In genomic region chr9:124121725-124122124, GRCh38 we compare ENCODE assay signal across 28 cellular contexts.
DNase-seq lines count a peak whose midpoint lies in the region; ATAC-seq, FAIRE-seq and TF ChIP-seq lines count a peak whose summit lies in the region.
"Had no signal": no experiment of that assay in that cellular context is flagged by ENCODE, and none has a peak within 500 bp of the region (broad histone marks: within the 10 kb centered on the region; RNA-seq: fewer than 3 reads in every experiment).

No MANE protein-coding gene starts in this region.

- intact Hi-C loops in HepG2 (cut with micrococcal nuclease; ENCODE audit: unreplicated experiment) = no loop called here
- intact Hi-C loops in right lobe of liver (cut with DNase I) = no loop called here
- intact Hi-C loops in IMR-90 (cut with micrococcal nuclease) = loop anchor here (2.0 to 5.0 kb wide), 2 partner anchors 271 to 579 kb away; no protein-coding TSS in a partner anchor

- no peaks in the 10 kb centered on the region for H3K9me1 ChIP-seq in IMR-90 (ENCODE audit: insufficient read depth, low read length)

- H3K18ac ChIP-seq in IMR-90 (ENCODE audit: low read depth, low read length) = no peak overlapping the region

- H3K9ac ChIP-seq in HepG2 (ENCODE audit: insufficient read depth, low read depth, low read length) = no peak overlapping the region
- H3K9ac ChIP-seq in IMR-90 (ENCODE audit: low read depth, low read length) = no peak overlapping the region
- H3K9ac ChIP-seq: BLaER1; BLaER1 treated with 17β-estradiol and CSF1 and Interleukin-3, amounts not matched to agents 10 nM and 100 nM had no signal

- H3K4me1 ChIP-seq in HepG2 (ENCODE audit: insufficient read depth, low read length) (no peaks in the 10 kb centered on the region), right lobe of liver (no peaks in the 10 kb centered on the region), IMR-90 (ENCODE audit: control insufficient read depth, insufficient read depth, low read length) (no peaks in the 10 kb centered on the region)
- H3K4me1 ChIP-seq: A549, BE2C, Caco-2 had no signal

- H2AFZ ChIP-seq in HepG2 (ENCODE audit: low read length) = no peak overlapping the region
- no peak overlapping the region for H2AFZ ChIP-seq in IMR-90 (replicated peaks; ENCODE audit: low read length, poor library complexity)

- BruUV-seq in HepG2 (replicated peaks; lab: Mats Ljungman, UMichigan) = no TSS peak
- no TSS peak for BruUV-seq in IMR-90 (replicated peaks; lab: Mats Ljungman, UMichigan)

- H3K79me1 ChIP-seq in IMR-90 (ENCODE audit: low read depth in 1 of 2, low read length in 2 of 2) = no peaks in the 10 kb centered on the region

- dilution Hi-C loops in IMR-90 (cut with HindIII; ENCODE audit: low sequenced_read_pairs, unreplicated experiment) = no loop called here

- H3K4me2 ChIP-seq in HepG2 (ENCODE audit: low read depth, low read length) (no peak overlapping the region), IMR-90 (ENCODE audit: low read depth, low read length) (no peak overlapping the region)
- H3K4me2 ChIP-seq: A549; BLaER1; BLaER1 treated with 17β-estradiol and CSF1 and Interleukin-3, amounts not matched to agents 10 nM and 100 nM had no signal

- DNase-seq in HepG2 (ENCODE audit: low spot score) (no peak), right lobe of liver (no peak), IMR-90 (no peak), GM10248 (ENCODE audit: extremely low spot score) (no peak)
- DNase-seq: 8988T; ACHN; BE2C; C1 segment of cervical spinal cord; Caco-2; Calu3; CD4-positive, alpha-beta memory T cell; CD4-positive, alpha-beta T cell; CD4-positive, CD25-positive, alpha-beta regulatory T cell; CD8-positive, alpha-beta memory T cell; CD8-positive, alpha-beta T cell; COR-L47; DMS 273 treated with DMSO at 0.1 percent for 48 hours; DMS153; DMS79; DMS79 treated with DMSO at 0.1 percent for 48 hours; DND-41 had no signal

- no peak overlapping the region for H3K23ac ChIP-seq in IMR-90 (ENCODE audit: low read depth, low read length)

- no peak for TF ChIP-seq CTCF in HepG2 (CRISPR knock-in tag; IDR thresholded peaks at IDR 0.05)
- TF ChIP-seq CTCF in right lobe of liver (IDR thresholded peaks at IDR 0.05) = no peak
- TF ChIP-seq CTCF in IMR-90 (conservative IDR thresholded peaks at IDR 0.05; ENCODE audit: low read depth, low read length) = no peak
- no peak for TF ChIP-seq CTCF in GM10248 (IDR thresholded peaks at IDR 0.05; ENCODE audit: control extremely low read depth, extremely low read depth, low read depth, missing control alignments)

- H2AK9ac ChIP-seq in IMR-90 (replicated peaks; ENCODE audit: low read depth, low read length, poor library complexity) = peak overlapping the region; percentile 50

- H3K4me3 ChIP-seq in HepG2 (replicated peaks in 1 of 3; ENCODE audit: insufficient read depth in 1 of 3, low read depth in 2 of 3, low read length in 3 of 3) (no peak overlapping the region), right lobe of liver (no peak overlapping the region), IMR-90 (ENCODE audit: insufficient read depth, low read depth, low read length) (no peak overlapping the region)
- H3K4me3 ChIP-seq: A549; BLaER1; BLaER1 treated with 17β-estradiol and CSF1 and Interleukin-3, amounts not matched to agents 10 nM and 100 nM had no signal

- POLR2A ChIA-PET in HepG2 (lab: Yijun Ruan, JAX) = no interaction called here
- POLR2A ChIA-PET in IMR-90 (lab: Charles Lee; ENCODE audit: unreplicated experiment) = no interaction called here
- POLR2A ChIA-PET in GM10248 (lab: Yijun Ruan, JAX) = no interaction called here

- TF ChIP-seq EP300 in HepG2 (IDR thresholded peaks at IDR 0.05; ENCODE audit: low read depth in 2 of 2, low read length in 2 of 2) (no peak), HepG2 (CRISPR knock-in tag; IDR thresholded peaks at IDR 0.05; ENCODE audit: borderline replicate concordance) (no peak)

- WGBS in HepG2 (ENCODE audit: low lambda C conversion rate) = 50% methylated on average over 1 of the region's 1 CpG
- 67% methylated on average over 1 of the region's 1 CpG for WGBS in right lobe of liver (ENCODE audit: insufficient coverage, low coverage, low lambda C conversion rate, missing lambda C conversion rate)
- no CpG with 5 or more reads among the region's 1 CpG for WGBS in IMR-90 (ENCODE audit: extremely low coverage in 2 of 2, insufficient read length in 1 of 2), 2 experiments

- no peak overlapping the region for H4K8ac ChIP-seq in IMR-90 (ENCODE audit: low read depth in 2 of 2, low read length in 2 of 2)

- no peak overlapping the region for H4K5ac ChIP-seq in IMR-90 (ENCODE audit: low read depth, low read length)

- H3K27me3 ChIP-seq in HepG2 (ENCODE audit: control insufficient read depth in 1 of 2, insufficient read depth in 2 of 2, low read length in 2 of 2) (peaks cover 2 to 8% of the 10 kb centered on the region in 2 experiments; a peak in 3 of 5 replicates), right lobe of liver (no peaks in the 10 kb centered on the region), IMR-90 (ENCODE audit: control insufficient read depth, insufficient read depth, low read length) (peaks cover 29% of the 10 kb centered on the region)
- H3K27me3 ChIP-seq: BE2C; BLaER1; BLaER1 treated with 17β-estradiol and CSF1 and Interleukin-3, amounts not matched to agents 10 nM and 100 nM had no signal

- no peak overlapping the region for H2BK20ac ChIP-seq in IMR-90 (ENCODE audit: low read depth, low read length)

- H3K14ac ChIP-seq in IMR-90 (replicated peaks; ENCODE audit: low read depth, low read length) = no peak overlapping the region

- H3K79me2 ChIP-seq in HepG2 (ENCODE audit: insufficient read depth, low read length) = no peaks in the 10 kb centered on the region

- H3K36me3 ChIP-seq in HepG2 (replicated peaks in 1 of 2; ENCODE audit: control insufficient read depth in 1 of 2, insufficient read depth in 2 of 2, low read length in 2 of 2) (no peaks in the 10 kb centered on the region), right lobe of liver (no peaks in the 10 kb centered on the region), IMR-90 (ENCODE audit: control insufficient read depth, insufficient read depth, low read length) (no peaks in the 10 kb centered on the region)
- H3K36me3 ChIP-seq: BE2C; BLaER1; BLaER1 treated with 17β-estradiol and CSF1 and Interleukin-3, amounts not matched to agents 10 nM and 100 nM had no signal

- in situ Hi-C loops in HepG2 (cut with HindIII; ENCODE audit: extremely low pct_ligation_motif_present, low pct_unique_long_range_greater_than_20kb) (no loop called here), IMR-90 (cut with MboI; ENCODE audit: low sequenced_read_pairs) (no loop called here)

- TF ChIP-seq RAD21 in HepG2 (CRISPR knock-in tag; IDR thresholded peaks at IDR 0.05) = no peak
- no peak for TF ChIP-seq RAD21 in IMR-90 (IDR thresholded peaks at IDR 0.05; ENCODE audit: low read length)

- H3K9me3 ChIP-seq in HepG2 (ENCODE audit: low read length) (no peaks in the 10 kb centered on the region), right lobe of liver (no peaks in the 10 kb centered on the region), IMR-90 (ENCODE audit: control insufficient read depth, insufficient read depth, low read length) (peaks cover 16% of the 10 kb centered on the region)
- H3K9me3 ChIP-seq: BE2C had no signal

- H2AK5ac ChIP-seq in IMR-90 (ENCODE audit: low read depth, low read length) = no peak overlapping the region

- no peak overlapping the region for H3K27ac ChIP-seq in HepG2 (ENCODE audit: extremely low read length, insufficient read depth, low read length)
- H3K27ac ChIP-seq in right lobe of liver = no peak overlapping the region
- H3K27ac ChIP-seq in IMR-90 (ENCODE audit: insufficient read depth, low read length) = no peak overlapping the region
- H3K27ac ChIP-seq: 22Rv1; A549; BLaER1; BLaER1 treated with 17β-estradiol and CSF1 and Interleukin-3, amounts not matched to agents 10 nM and 100 nM; C4-2B had no signal

- no peak overlapping the region for H3K4ac ChIP-seq in IMR-90 (ENCODE audit: low read depth, low read length)

- no peak for TF ChIP-seq POLR2A in HepG2 (IDR thresholded peaks at IDR 0.05; ENCODE audit: insufficient read depth in 1 of 2, low read depth in 2 of 2, low read length in 2 of 2)
- no peak for TF ChIP-seq POLR2A in right lobe of liver (IDR thresholded peaks at IDR 0.05)
- TF ChIP-seq POLR2A in IMR-90 (IDR thresholded peaks at IDR 0.05; ENCODE audit: low read depth, low read length) = no peak

- no peak overlapping the region for H3K56ac ChIP-seq in IMR-90 (ENCODE audit: extremely low read depth, insufficient read depth, low read length)

- CTCF ChIA-PET in HepG2 (lab: Yijun Ruan, JAX; ENCODE audit: low intra/inter-chr PET ratio, low total read pairs) (interaction anchor here (1.8 kb wide), 1 partner anchor 199 kb away, joined by 4 read pairs; no protein-coding TSS in a partner anchor), IMR-90 (lab: Yijun Ruan, JAX) (no interaction called here), GM10248 (lab: Yijun Ruan, JAX) (interaction anchor here (0.9 to 3.7 kb wide), 3 partner anchors 9 to 77 kb away, joined by 3 to 19 read pairs (median 4); no protein-coding TSS in a partner anchor)

- H4K20me1 ChIP-seq in HepG2 (ENCODE audit: insufficient read depth, low read length) = no peaks in the 10 kb centered on the region
- no peaks in the 10 kb centered on the region for H4K20me1 ChIP-seq in IMR-90 (ENCODE audit: insufficient read depth, low read length)
- H4K20me1 ChIP-seq: BLaER1 had no signal

- no peak for ATAC-seq in HepG2
- ATAC-seq in right lobe of liver = no peak
- ATAC-seq in IMR-90 (ENCODE audit: low read depth) = no peak
- ATAC-seq: A549; CD8-positive, alpha-beta T cell had no signal

- no peak for FAIRE-seq in HepG2 (lab: Jason Lieb, UNC)
- FAIRE-seq: A204.1, A549, D721Med had no signal

- no peak overlapping the region for H2BK15ac ChIP-seq in IMR-90 (ENCODE audit: low read depth, low read length)

- no peak overlapping the region for H4K91ac ChIP-seq in IMR-90 (ENCODE audit: insufficient read depth, low read depth, low read length)

- no peak overlapping the region for H2BK5ac ChIP-seq in IMR-90 (ENCODE audit: low read depth, low read length, poor library complexity, severe bottlenecking)

- H2BK120ac ChIP-seq in IMR-90 (ENCODE audit: low read depth, low read length) = no peak overlapping the region

TF ChIP-seq in HepG2, 621 proteins besides CTCF, POLR2A, EP300 and RAD21 (continues in another document):
- TF ChIP-seq ZNF264 (CRISPR knock-in tag; IDR thresholded peaks at IDR 0.05) (peak; percentile 92), PHB2 (IDR thresholded peaks at IDR 0.05; ENCODE audit: partially characterized antibody) (no peak)

TF ChIP-seq in IMR-90, 13 proteins besides CTCF, POLR2A, EP300 and RAD21 (continues in another document):
- no peak for TF ChIP-seq USF2 (IDR thresholded peaks at IDR 0.05; ENCODE audit: low read depth, low read length)
- TF ChIP-seq SMC3 (IDR thresholded peaks at IDR 0.05; ENCODE audit: low read depth, low read length) = no peak
- no peak for TF ChIP-seq FOS (IDR thresholded peaks at IDR 0.05; ENCODE audit: low read depth, low read length)
